20 cellular contexts compared by ENCODE assay signal in genomic region chr16:22670044-22670536, GRCh38.
DNase-seq lines count a peak whose midpoint lies in the region; ATAC-seq, FAIRE-seq and TF ChIP-seq lines count a peak whose summit lies in the region.
"Had no signal": no experiment of that assay in that cellular context is flagged by ENCODE, and none has a peak within 500 bp of the region (broad histone marks: within the 10 kb centered on the region; RNA-seq: fewer than 3 reads in every experiment).

No MANE protein-coding gene starts in this region.

- no peak for ATAC-seq in A549
- ATAC-seq in activated T-helper 17 cell treated with anti-CD3 and anti-CD28 coated beads, Interleukin-2, amount 50 U/mL, for 72 hours (replicated peaks) = peak; percentile 5
- ATAC-seq in gastroesophageal sphincter = no peak
- no peak for ATAC-seq in HG03460 (IDR thresholded peaks at IDR 0.05; ENCODE audit: unreplicated experiment)
- ATAC-seq: left lung had no signal

- TF ChIP-seq EP300 in A549 (IDR thresholded peaks at IDR 0.05) (no peak), gastroesophageal sphincter (IDR thresholded peaks at IDR 0.05) (no peak)

- no peak overlapping the region for H3K27ac Mint-ChIP-seq in H9
- H3K27ac Mint-ChIP-seq in activated T-helper 17 cell treated with anti-CD3 and anti-CD28 coated beads, Interleukin-2, amount 50 U/mL, for 72 hours = no peak overlapping the region
- H3K27ac Mint-ChIP-seq: CD4-positive, CD25-positive, alpha-beta regulatory T cell had no signal

- no peak overlapping the region for H4K91ac ChIP-seq in H9 (ENCODE audit: insufficient read length, low read depth, low read length)

- H3K4me1 Mint-ChIP-seq in H9 = peaks cover 0 to 2% of the 10 kb centered on the region in 2 experiments; a peak in 1 of 4 replicates
- H3K4me1 Mint-ChIP-seq in activated T-helper 17 cell treated with anti-CD3 and anti-CD28 coated beads, Interleukin-2, amount 50 U/mL, for 72 hours = no peaks in the 10 kb centered on the region
- H3K4me1 Mint-ChIP-seq: CD4-positive, CD25-positive, alpha-beta regulatory T cell; neural crest cell had no signal

- H3K14ac ChIP-seq in H9 (ENCODE audit: insufficient read depth, low read length) = peak overlapping the region; percentile 24; the same call in 1 of the 2 replicates

- FAIRE-seq in A549 (lab: Jason Lieb, UNC) = no peak
- FAIRE-seq: bronchial epithelial cell, HTR-8/SVneo had no signal

- no peak overlapping the region for H3K4me3 ChIP-seq in A549
- H3K4me3 ChIP-seq in gastroesophageal sphincter = no peak overlapping the region
- H3K4me3 ChIP-seq: left lung, uterus had no signal

- no peaks in the 10 kb centered on the region for H3K9me3 Mint-ChIP-seq in H9
- H3K9me3 Mint-ChIP-seq in activated T-helper 17 cell treated with anti-CD3 and anti-CD28 coated beads, Interleukin-2, amount 50 U/mL, for 72 hours = no peaks in the 10 kb centered on the region
- H3K9me3 Mint-ChIP-seq: CD4-positive, CD25-positive, alpha-beta regulatory T cell; neural crest cell had no signal

- TF ChIP-seq POLR2A in A549 (IDR thresholded peaks at IDR 0.05; ENCODE audit: low read length) (no peak), gastroesophageal sphincter (IDR thresholded peaks at IDR 0.05) (no peak)

- H3K4me1 ChIP-seq in A549 (no peaks in the 10 kb centered on the region), H9 (ENCODE audit: insufficient read depth, low read length) (peaks cover 2% of the 10 kb centered on the region; the same call in 1 of the 2 replicates), gastroesophageal sphincter (peaks cover 2 to 31% (median 10%) of the 10 kb centered on the region in 3 donors)
- H3K4me1 ChIP-seq: left lung, uterus had no signal

- no peak overlapping the region for H2AK5ac ChIP-seq in H9 (ENCODE audit: insufficient read length, low read length)

- H3K23ac ChIP-seq in H9 (ENCODE audit: insufficient read length, low read depth, low read length) = no peak overlapping the region

- H2BK120ac ChIP-seq in H9 (ENCODE audit: low read depth, low read length, poor library complexity, severe bottlenecking) = no peak overlapping the region

- no peaks in the 10 kb centered on the region for H3K27me3 ChIP-seq in H9 (ENCODE audit: insufficient read depth, low read length)
- no peaks in the 10 kb centered on the region for H3K27me3 ChIP-seq in gastroesophageal sphincter
- H3K27me3 ChIP-seq: uterus had no signal

- no peak overlapping the region for H3K4me3 Mint-ChIP-seq in H9
- no peak overlapping the region for H3K4me3 Mint-ChIP-seq in activated T-helper 17 cell treated with anti-CD3 and anti-CD28 coated beads, Interleukin-2, amount 50 U/mL, for 72 hours
- H3K4me3 Mint-ChIP-seq: CD4-positive, CD25-positive, alpha-beta regulatory T cell; neural crest cell had no signal

- CTCF ChIA-PET in A549 (lab: Yijun Ruan, JAX) = interaction anchor here (0.6 to 1.2 kb wide), 2 partner anchors 13 to 215 kb away, joined by 3 read pairs; no protein-coding TSS in a partner anchor

- no peak overlapping the region for H3K56ac ChIP-seq in H9 (ENCODE audit: insufficient read length, low read depth, low read length)

- no peak overlapping the region for H3K9ac ChIP-seq in H9 (ENCODE audit: extremely low read depth, insufficient read length, low read length)

- no peaks in the 10 kb centered on the region for H3K79me1 ChIP-seq in H9 (ENCODE audit: insufficient read depth, low read depth, low read length, poor library complexity, severe bottlenecking)

- no peak for TF ChIP-seq RAD21 in A549 (conservative IDR thresholded peaks at IDR 0.05 in 1 of 2, IDR thresholded peaks at IDR 0.05 in 1 of 2)

- no peaks in the 10 kb centered on the region for H3K36me3 ChIP-seq in gastroesophageal sphincter
- H3K36me3 ChIP-seq: gastrocnemius medialis, left lung, uterus had no signal

- H3K23me2 ChIP-seq in H9 (ENCODE audit: insufficient read length, low read depth, low read length, poor library complexity, severe bottlenecking) = peaks cover 2% of the 10 kb centered on the region

- H3K27ac ChIP-seq in A549 (no peak overlapping the region), H9 (ENCODE audit: insufficient read length, low read depth, low read length) (no peak overlapping the region), gastroesophageal sphincter (no peak overlapping the region)
- H3K27ac ChIP-seq: epithelial cell of prostate, gastrocnemius medialis, left lung, RWPE1, uterus had no signal

- no peak overlapping the region for H3K4ac ChIP-seq in H9 (ENCODE audit: low read depth, low read length)

- peak overlapping the region; percentile 53 for H2AFZ ChIP-seq in H9 (ENCODE audit: low read length)

- no peaks in the 10 kb centered on the region for H3K9me3 ChIP-seq in A549
- no peaks in the 10 kb centered on the region for H3K9me3 ChIP-seq in H9 (ENCODE audit: control insufficient read depth, low read depth, low read length)
- no peaks in the 10 kb centered on the region for H3K9me3 ChIP-seq in gastroesophageal sphincter
- H3K9me3 ChIP-seq: gastrocnemius medialis, left lung, uterus had no signal

- no peak overlapping the region for H2BK20ac ChIP-seq in H9 (ENCODE audit: low read depth, low read length, poor library complexity, severe bottlenecking)

- H3K4me2 ChIP-seq in A549 (peak overlapping the region; percentile 27; the same call in 1 of the 3 replicates), H9 (ENCODE audit: insufficient read depth, insufficient read length, low read length) (no peak overlapping the region)

- TF ChIP-seq CTCF in A549 (IDR thresholded peaks at IDR 0.05) = no peak
- TF ChIP-seq CTCF in H9 (conservative IDR thresholded peaks at IDR 0.05) = peak; percentile 20; the same call in 1 of the 3 replicates
- TF ChIP-seq CTCF in gastroesophageal sphincter (IDR thresholded peaks at IDR 0.05) = no peak

- H3K36me3 Mint-ChIP-seq in H9 (ENCODE audit: insufficient read depth in 1 of 3, low read depth in 3 of 3) = no peaks in the 10 kb centered on the region
- no peaks in the 10 kb centered on the region for H3K36me3 Mint-ChIP-seq in activated T-helper 17 cell treated with anti-CD3 and anti-CD28 coated beads, Interleukin-2, amount 50 U/mL, for 72 hours (ENCODE audit: low read depth)
- H3K36me3 Mint-ChIP-seq: CD4-positive, CD25-positive, alpha-beta regulatory T cell had no signal

- peak overlapping the region; percentile 19 for H4K5ac ChIP-seq in H9 (ENCODE audit: insufficient read length, low read depth, low read length)

- POLR2A ChIA-PET in A549 (lab: Yijun Ruan, JAX) = no interaction called here

- no peaks in the 10 kb centered on the region for H3K79me2 ChIP-seq in H9 (ENCODE audit: insufficient read depth, low read length)

- H2BK12ac ChIP-seq in H9 (ENCODE audit: insufficient read length, low read depth, low read length) = no peak overlapping the region

- H3K27me3 Mint-ChIP-seq in H9 (ENCODE audit: low read depth) = no peaks in the 10 kb centered on the region
- H3K27me3 Mint-ChIP-seq in activated T-helper 17 cell treated with anti-CD3 and anti-CD28 coated beads, Interleukin-2, amount 50 U/mL, for 72 hours = no peaks in the 10 kb centered on the region

- H3K18ac ChIP-seq in H9 (ENCODE audit: insufficient read length, low read depth, low read length) = peak overlapping the region; percentile 29

- DNase-seq in A549 (ENCODE audit: low read depth in 1 of 2, low spot score in 1 of 2) (no peak), H9 (no peak), islet precursor cell (peak; percentile 43), NCI-H510A (lab: John Stamatoyannopoulos, UW) (no peak)
- no peak for DNase-seq in central memory CD4-positive, alpha-beta T cell
- DNase-seq: activated effector memory CD4-positive, alpha-beta T cell treated with Interleukin-2 at 50 U/mL for 16 hours; DMS153; left lung; stimulated activated CD4-positive, alpha-beta T cell treated with anti-CD3 and anti-CD28 coated beads, Interleukin-12 subunit alpha, Interleukin-12 subunit beta, amount 100 ng/mL, for 4 hours; uterus had no signal

- H4K20me1 ChIP-seq in H9 (ENCODE audit: control insufficient read depth, insufficient read depth, insufficient read length) = no peaks in the 10 kb centered on the region

- H3T11ph ChIP-seq in H9 (ENCODE audit: low read length) = no peak overlapping the region

- 73% methylated on average over 8 of the region's 8 CpGs for WGBS in A549 (ENCODE audit: missing lambda C conversion rate)
- WGBS in H9 (ENCODE audit: extremely low coverage, insufficient read length, low lambda C conversion rate) = no CpG with 5 or more reads among the region's 8 CpGs
- 92 to 94% methylated on average over 8 of the region's 8 CpGs for WGBS in gastroesophageal sphincter (ENCODE audit: low coverage in 1 of 2), 2 donors

- no peak overlapping the region for H2BK15ac ChIP-seq in H9 (ENCODE audit: low read depth, low read length)

- H4K8ac ChIP-seq in H9 (replicated peaks; ENCODE audit: insufficient read length, low read depth, low read length) = peak overlapping the region; percentile 15

- no peak overlapping the region for H2BK5ac ChIP-seq in H9 (ENCODE audit: insufficient read length, low read length)

TF ChIP-seq in A549, 52 proteins besides CTCF, POLR2A, EP300 and RAD21:
- TF ChIP-seq HOXB5 (CRISPR knock-in tag; IDR thresholded peaks at IDR 0.05) = no peak
- TF ChIP-seq ESRRA (IDR thresholded peaks at IDR 0.05; ENCODE audit: borderline replicate concordance, low read length) = no peak
